In the genomic region with DNA sequence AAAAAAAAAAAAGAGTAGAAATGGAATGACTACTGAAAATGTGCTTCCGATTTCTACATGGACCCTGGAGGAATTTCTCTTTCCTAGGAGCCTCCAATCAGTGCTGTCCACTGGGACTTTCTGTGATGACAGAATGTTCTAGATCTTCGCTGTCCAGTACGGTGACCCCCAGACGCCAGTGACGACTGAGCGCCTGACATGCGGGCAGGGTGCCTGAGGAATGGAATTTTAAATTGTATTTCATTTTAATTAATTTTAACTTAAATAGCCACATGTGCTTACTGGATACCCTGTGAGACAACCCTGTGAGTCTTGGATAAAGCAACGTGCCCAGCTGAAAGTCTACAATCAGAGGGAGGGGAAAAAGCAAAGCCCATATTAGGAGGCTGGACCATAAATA, we compare ENCODE assay signal across 22 cellular contexts. TPM values are rescaled to one million over a fixed set of nuclear protein-coding genes. Genes with fewer than 3 reads are reported as not detected.
A peak's percentile ranks its signal among the peaks of the same experiment; 100 is the strongest.
DNase-seq lines count a peak whose midpoint lies in the region; ATAC-seq and TF ChIP-seq lines count a peak whose summit lies in the region.
"Had no signal": no experiment of that assay in that cellular context is flagged by ENCODE, and none has a peak within 500 bp of the region (broad histone marks: within the 10 kb centered on the region; RNA-seq: fewer than 3 reads in every experiment).

No MANE protein-coding gene starts in this region.

- H3K9me3 ChIP-seq in liver (ENCODE audit: control insufficient read depth in 4 of 4, low read length in 3 of 4), result no peaks in the 10 kb centered on the region
- no peaks in the 10 kb centered on the region for H3K9me3 ChIP-seq in right lobe of liver
- H3K9me3 ChIP-seq in right cardiac atrium (ENCODE audit: control insufficient read depth, low read length), result no peaks in the 10 kb centered on the region
- H3K9me3 ChIP-seq in endodermal cell (ENCODE audit: control insufficient read depth, low read length), result no peaks in the 10 kb centered on the region
- H3K9me3 ChIP-seq: A549 had no signal

- peak overlapping the region in 1 of 2 donors; percentile 54 for H3K27ac ChIP-seq in liver (ENCODE audit: low read depth in 1 of 2, low read length in 2 of 2)
- H3K27ac ChIP-seq in right lobe of liver, result peak overlapping the region in 1 of 3 donors; percentile 24
- H3K27ac ChIP-seq in right cardiac atrium (ENCODE audit: low read length), result peak overlapping the region; percentile 79
- H3K27ac ChIP-seq in endodermal cell (ENCODE audit: low read depth, low read length), result no peak overlapping the region
- H3K27ac ChIP-seq: A549, cardiac muscle cell, GM23248 had no signal

- no peak overlapping the region for H3K4me3 ChIP-seq in liver (ENCODE audit: low read depth in 1 of 3, low read length in 3 of 3)
- H3K4me3 ChIP-seq in right lobe of liver, result no peak overlapping the region
- H3K4me3 ChIP-seq in right cardiac atrium (ENCODE audit: low read length), result no peak overlapping the region
- H3K4me3 ChIP-seq in skeletal muscle cell (ENCODE audit: low read depth, low read length), result no peak overlapping the region
- no peak overlapping the region for H3K4me3 ChIP-seq in endodermal cell (ENCODE audit: low read length)
- H3K4me3 ChIP-seq: A549, cardiac muscle cell, GM23248 had no signal

- DNase-seq in right lobe of liver (no peak), right cardiac atrium (peak; percentile 77 to 90 (median 87)), skeletal muscle cell (ENCODE audit: low read depth) (peak; percentile 31), occipital lobe (lab: John Stamatoyannopoulos, UW) (no peak), NCI-H128 (lab: John Stamatoyannopoulos, UW; ENCODE audit: unreplicated experiment) (no peak), endodermal cell (no peak)
- DNase-seq: activated naive CD8-positive, alpha-beta T cell treated with anti-CD3 and anti-CD28 coated beads, Interleukin-2, amount 50 U/mL, for 24 hours; GM23248; KG1; NCI-H187 treated with DMSO at 0.1 percent for 48 hours; NCI-H446 treated with DMSO at 0.1 percent for 48 hours; nephron progenitor cell; RPMI8226 had no signal

- ATAC-seq in right lobe of liver (no peak), right cardiac atrium (peak; percentile 25 to 41)
- ATAC-seq in activated T-helper 17 cell treated with anti-CD3 and anti-CD28 coated beads, Interleukin-2, amount 50 U/mL, for 72 hours (replicated peaks), result no peak
- ATAC-seq: A549; activated naive CD8-positive, alpha-beta T cell treated with anti-CD3 and anti-CD28 coated beads, Interleukin-2, amount 50 U/mL, for 24 hours; esophagus mucosa; stimulated activated memory B cell treated with anti-CD40 and anti-IgM and Interleukin-4, amounts not matched to agents 10 μg/mL and 1 μg/mL and 100 μg/mL, for 72 hours had no signal

- TF ChIP-seq RAD21 in liver (IDR thresholded peaks at IDR 0.05), result no peak

- intact Hi-C loops in right lobe of liver (cut with DNase I) (loop anchor here in 1 of 2 donors (10.0 kb wide), 1 partner anchor 62 kb away; no protein-coding TSS in a partner anchor), right cardiac atrium (cut with DNase I) (no loop called here)

- H3K4me3 Mint-ChIP-seq in activated T-helper 17 cell treated with anti-CD3 and anti-CD28 coated beads, Interleukin-2, amount 50 U/mL, for 72 hours, result no peak overlapping the region
- H3K4me3 Mint-ChIP-seq in endodermal cell, result no peak overlapping the region
- H3K4me3 Mint-ChIP-seq: activated naive CD8-positive, alpha-beta T cell treated with anti-CD3 and anti-CD28 coated beads, Interleukin-2, amount 50 U/mL, for 24 hours; activated T-helper 1 cell treated with anti-CD3 and anti-CD28 coated beads, Interleukin-12 subunit alpha, Interleukin-12 subunit beta, Interleukin-2, Interleukin-4 antibody, amounts not matched to agents 30 ng/mL and 10 ng/mL and 1 ng/mL, durations not matched to agents 14 hours and 24 hours and 36 hours; mesothelial cell of epicardium; nephron progenitor cell; stimulated activated memory B cell treated with anti-CD40 and anti-IgM and Interleukin-4, amounts not matched to agents 10 μg/mL and 1 μg/mL and 100 μg/mL, for 72 hours; type B pancreatic cell had no signal

- H3K9me3 Mint-ChIP-seq in activated T-helper 17 cell treated with anti-CD3 and anti-CD28 coated beads, Interleukin-2, amount 50 U/mL, for 72 hours, result no peaks in the 10 kb centered on the region
- H3K9me3 Mint-ChIP-seq in endodermal cell, result no peaks in the 10 kb centered on the region
- H3K9me3 Mint-ChIP-seq: activated naive CD8-positive, alpha-beta T cell treated with anti-CD3 and anti-CD28 coated beads, Interleukin-2, amount 50 U/mL, for 24 hours; activated T-helper 1 cell treated with anti-CD3 and anti-CD28 coated beads, Interleukin-12 subunit alpha, Interleukin-12 subunit beta, Interleukin-2, Interleukin-4 antibody, amounts not matched to agents 30 ng/mL and 10 ng/mL and 1 ng/mL, durations not matched to agents 14 hours and 24 hours and 36 hours; mesothelial cell of epicardium; stimulated activated memory B cell treated with anti-CD40 and anti-IgM and Interleukin-4, amounts not matched to agents 10 μg/mL and 1 μg/mL and 100 μg/mL, for 72 hours; type B pancreatic cell had no signal

- no peaks in the 10 kb centered on the region for H3K4me1 Mint-ChIP-seq in activated T-helper 17 cell treated with anti-CD3 and anti-CD28 coated beads, Interleukin-2, amount 50 U/mL, for 72 hours
- peaks cover 7% of the 10 kb centered on the region for H3K4me1 Mint-ChIP-seq in endodermal cell

- no peak for TF ChIP-seq POLR2A in right lobe of liver (IDR thresholded peaks at IDR 0.05)

- H3K27me3 Mint-ChIP-seq in activated T-helper 17 cell treated with anti-CD3 and anti-CD28 coated beads, Interleukin-2, amount 50 U/mL, for 72 hours, result peaks cover 4% of the 10 kb centered on the region
- peaks cover 31% of the 10 kb centered on the region for H3K27me3 Mint-ChIP-seq in endodermal cell (ENCODE audit: insufficient read depth)

- H3K36me3 ChIP-seq in liver (ENCODE audit: control insufficient read depth in 4 of 4, insufficient read depth in 3 of 4, low read depth in 1 of 4, low read length in 3 of 4) (no peaks in the 10 kb centered on the region), right lobe of liver (no peaks in the 10 kb centered on the region), endodermal cell (ENCODE audit: control insufficient read depth, insufficient read depth, low read length) (no peaks in the 10 kb centered on the region)
- H3K36me3 ChIP-seq: cardiac muscle cell had no signal

- WGBS in liver, result 76% methylated on average over 8 of the region's 8 CpGs
- 73% methylated on average over 8 of the region's 8 CpGs for WGBS in right lobe of liver (ENCODE audit: insufficient coverage, low coverage, low lambda C conversion rate, missing lambda C conversion rate)
- 39% methylated on average over 8 of the region's 8 CpGs for WGBS in right cardiac atrium
- 70 to 92% methylated on average over 2 to 7 of the region's 8 CpGs for WGBS in endodermal cell (ENCODE audit: insufficient coverage in 1 of 2, insufficient read length in 1 of 2), 2 experiments

- H3K27me3 ChIP-seq in liver (ENCODE audit: control insufficient read depth in 4 of 4, insufficient read depth in 4 of 4, low read length in 3 of 4) (no peaks in the 10 kb centered on the region), right lobe of liver (no peaks in the 10 kb centered on the region), right cardiac atrium (ENCODE audit: control insufficient read depth, insufficient read depth) (no peaks in the 10 kb centered on the region), endodermal cell (ENCODE audit: control insufficient read depth, insufficient read depth, low read length, poor library complexity, severe bottlenecking) (peaks cover 8% of the 10 kb centered on the region)
- H3K27me3 ChIP-seq: cardiac muscle cell had no signal

- H3K27ac Mint-ChIP-seq in activated T-helper 17 cell treated with anti-CD3 and anti-CD28 coated beads, Interleukin-2, amount 50 U/mL, for 72 hours, result no peak overlapping the region
- H3K27ac Mint-ChIP-seq in endodermal cell, result no peak overlapping the region
- H3K27ac Mint-ChIP-seq: activated naive CD8-positive, alpha-beta T cell treated with anti-CD3 and anti-CD28 coated beads, Interleukin-2, amount 50 U/mL, for 24 hours; activated T-helper 1 cell treated with anti-CD3 and anti-CD28 coated beads, Interleukin-12 subunit alpha, Interleukin-12 subunit beta, Interleukin-2, Interleukin-4 antibody, amounts not matched to agents 30 ng/mL and 10 ng/mL and 1 ng/mL, durations not matched to agents 14 hours and 24 hours and 36 hours; mesothelial cell of epicardium; nephron progenitor cell; stimulated activated memory B cell treated with anti-CD40 and anti-IgM and Interleukin-4, amounts not matched to agents 10 μg/mL and 1 μg/mL and 100 μg/mL, for 72 hours; type B pancreatic cell had no signal

- H3K9ac ChIP-seq in liver (ENCODE audit: low read depth in 1 of 2, low read length in 2 of 2), result no peak overlapping the region
- H3K9ac ChIP-seq in endodermal cell (ENCODE audit: extremely low read depth, low read length, poor library complexity, severe bottlenecking), result no peak overlapping the region
- H3K9ac ChIP-seq: GM23248 had no signal

- TF ChIP-seq CTCF in liver (IDR thresholded peaks at IDR 0.05; ENCODE audit: low read depth, low read length, missing input control) (no peak), right lobe of liver (IDR thresholded peaks at IDR 0.05) (no peak), endodermal cell (conservative IDR thresholded peaks at IDR 0.05) (no peak)

- H3K36me3 Mint-ChIP-seq in activated T-helper 17 cell treated with anti-CD3 and anti-CD28 coated beads, Interleukin-2, amount 50 U/mL, for 72 hours (ENCODE audit: low read depth), result no peaks in the 10 kb centered on the region
- H3K36me3 Mint-ChIP-seq in endodermal cell (ENCODE audit: low read depth), result no peaks in the 10 kb centered on the region
- H3K36me3 Mint-ChIP-seq: mesothelial cell of epicardium; stimulated activated memory B cell treated with anti-CD40 and anti-IgM and Interleukin-4, amounts not matched to agents 10 μg/mL and 1 μg/mL and 100 μg/mL, for 72 hours; type B pancreatic cell had no signal

- H3K4me1 ChIP-seq in liver (ENCODE audit: control insufficient read depth in 4 of 4, insufficient read depth in 4 of 4, low read length in 3 of 4), result peaks cover 19 to 37% (median 26%) of the 10 kb centered on the region in 4 donors
- peaks cover 0 to 38% (median 18%) of the 10 kb centered on the region in 4 donors for H3K4me1 ChIP-seq in right lobe of liver
- H3K4me1 ChIP-seq in right cardiac atrium (ENCODE audit: control insufficient read depth, insufficient read depth, low read length), result peaks cover 7% of the 10 kb centered on the region
- H3K4me1 ChIP-seq in endodermal cell (ENCODE audit: control insufficient read depth, insufficient read depth, low read length), result peaks cover 5% of the 10 kb centered on the region

RNA-seq across cellular contexts. Expression of gene TLE6, which starts 4.1 kb away (rescaled TPM):
- 1 to 10 TPM in 1 of 2 donors, under 1 TPM in 1; 0.47 to 1.7 TPM for total RNA-seq in liver
- 1 to 10 TPM in 1 of 2 donors, under 1 TPM in 1; 0.78 to 2.8 TPM for polyA plus RNA-seq in liver
- total RNA-seq in right lobe of liver, result 1 to 10 TPM; 2.3 to 8.9 (median 4.6) TPM
- total RNA-seq in right cardiac atrium, result 1 to 10 TPM in 2 of 4 donors, under 1 TPM in 2; 0.28 to 2.2 (median 1.2) TPM
- polyA plus RNA-seq in right cardiac atrium, result 2.1 TPM
- 1 to 10 TPM; 4.1 to 4.2 TPM for total RNA-seq in activated T-helper 17 cell treated with anti-CD3 and anti-CD28 coated beads, Interleukin-2, amount 50 U/mL, for 72 hours
- total RNA-seq in occipital lobe, result 0.16 TPM
- total RNA-seq in endodermal cell, result 10 to 100 TPM; 13.7 to 17.3 TPM
- polyA plus RNA-seq in endodermal cell (2013, experiment 1 of 2), result 1.2 TPM
- 1.3 TPM for polyA plus RNA-seq in endodermal cell (2013, experiment 2 of 2)

RNA-seq across cellular contexts. Expression of gene ZNF77, which starts 28.5 kb away (rescaled TPM):
- 1 to 10 TPM; 2.6 to 3.5 TPM for total RNA-seq in liver
- polyA plus RNA-seq in liver, result 1 to 10 TPM in 1 of 2 donors, under 1 TPM in 1; 0.90 to 1.1 TPM
- 1 to 10 TPM; 1.1 to 1.5 (median 1.3) TPM for total RNA-seq in right lobe of liver
- 1 to 10 TPM; 2.1 to 4.0 (median 2.9) TPM for total RNA-seq in right cardiac atrium
- polyA plus RNA-seq in right cardiac atrium, result 2.1 TPM
- total RNA-seq in activated T-helper 17 cell treated with anti-CD3 and anti-CD28 coated beads, Interleukin-2, amount 50 U/mL, for 72 hours, result 1 to 10 TPM; 4.7 to 4.9 TPM
- 6.4 TPM for total RNA-seq in occipital lobe
- 1 to 10 TPM; 4.6 to 7.1 TPM for total RNA-seq in endodermal cell
- polyA plus RNA-seq in endodermal cell (2013, experiment 1 of 2), result 8.7 TPM
- 9.9 TPM for polyA plus RNA-seq in endodermal cell (2013, experiment 2 of 2)

RNA-seq across cellular contexts. Expression of gene TLE2, which starts 55.9 kb away (rescaled TPM):
- 1 to 10 TPM; 4.5 to 9.3 TPM for total RNA-seq in liver
- polyA plus RNA-seq in liver, result 1 to 10 TPM; 3.6 to 7.0 TPM
- 10 to 100 TPM in 2 of 6 experiments, 1 to 10 TPM in 4; 6.1 to 20.6 (median 9.3) TPM for total RNA-seq in right lobe of liver
- 100 to 1,000 TPM in 1 of 4 donors, 10 to 100 TPM in 3; 78.4 to 102 (median 88.1) TPM for total RNA-seq in right cardiac atrium
- polyA plus RNA-seq in right cardiac atrium, result 68.6 TPM
- 1 to 10 TPM; 2.5 to 3.5 TPM for total RNA-seq in activated T-helper 17 cell treated with anti-CD3 and anti-CD28 coated beads, Interleukin-2, amount 50 U/mL, for 72 hours
- 6.1 TPM for total RNA-seq in occipital lobe
- 10 to 100 TPM; 75.0 to 80.3 TPM for total RNA-seq in endodermal cell
- 8.9 TPM for polyA plus RNA-seq in endodermal cell (2013, experiment 1 of 2)
- 10.2 TPM for polyA plus RNA-seq in endodermal cell (2013, experiment 2 of 2)

Comparison
In these comparisons a context has a peak if more than half of its experiments do, and no peak if none do; other contexts are left out.
1. ATAC-seq: peak in right cardiac atrium (2 of 2); none in right lobe of liver (0 of 4) and activated T-helper 17 cell treated with anti-CD3 and anti-CD28 coated beads, Interleukin-2, amount 50 U/mL, for 72 hours (single experiment).
2. DNase-seq: peak in right cardiac atrium (3 of 3) and skeletal muscle cell (single experiment); none in right lobe of liver (0 of 3), occipital lobe (single experiment), NCI-H128 (single experiment) and endodermal cell (single experiment).